ENCODE assay signal across 8 cellular contexts in the genomic region with DNA sequence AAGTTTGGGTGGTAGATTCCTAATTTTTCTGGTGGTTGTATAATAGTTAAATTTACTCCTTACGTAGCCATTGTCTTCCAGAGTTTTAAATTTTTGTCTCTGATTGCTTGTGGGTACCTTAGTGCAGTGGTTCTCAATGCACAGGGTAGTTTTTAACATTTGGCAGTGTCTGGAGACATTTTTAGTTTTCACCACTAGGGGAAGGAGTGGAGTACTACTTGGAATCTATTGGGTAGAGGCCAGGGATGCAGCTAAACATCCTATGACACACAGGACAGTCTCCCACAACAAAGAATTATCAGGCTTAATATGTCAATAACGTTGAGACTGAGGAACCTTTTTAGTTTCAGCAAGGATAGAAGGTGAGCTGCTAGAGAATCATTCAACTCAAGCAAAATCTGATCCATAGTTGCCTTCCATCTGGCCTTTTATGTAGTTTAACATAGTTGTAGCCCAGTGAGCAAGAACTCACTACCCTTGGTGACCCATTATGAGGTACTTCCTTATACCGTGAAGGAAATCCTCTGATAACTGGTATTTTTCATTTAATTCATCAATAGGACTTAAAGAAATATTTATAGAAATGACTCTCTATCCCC. TPM values are rescaled to one million over a fixed set of nuclear protein-coding genes. Genes with fewer than 3 reads are reported as not detected.
DNase-seq lines count a peak whose midpoint lies in the region; ATAC-seq and TF ChIP-seq lines count a peak whose summit lies in the region.

No MANE protein-coding gene starts in this region.

- H3K18ac ChIP-seq in mesendoderm (ENCODE audit: low read length), result no peak overlapping the region

- dilution Hi-C loops in mammary epithelial cell (cut with HindIII; ENCODE audit: low sequenced_read_pairs), result no loop called here

- no peak overlapping the region for H3K56ac ChIP-seq in mesendoderm (ENCODE audit: low read length)

- peak; percentile 81 for ATAC-seq in GM21447 (IDR thresholded peaks at IDR 0.05; ENCODE audit: unreplicated experiment)

- H3K27ac ChIP-seq in mammary epithelial cell (ENCODE audit: insufficient read depth, low read depth, low read length) (no peak overlapping the region), mesendoderm (ENCODE audit: low read depth, low read length) (no peak overlapping the region), uterus (no peak overlapping the region)

- H3K27ac Mint-ChIP-seq in activated naive CD4-positive, alpha-beta T cell treated with anti-CD3 and anti-CD28 coated beads, Interleukin-2, amount 10 ng/mL, durations not matched to agents 7 days and 5 days, result no peak overlapping the region

- no peak overlapping the region for H2BK15ac ChIP-seq in mesendoderm (replicated peaks; ENCODE audit: low read depth)

- H2AFZ ChIP-seq in mammary epithelial cell (ENCODE audit: low read depth, low read length), result no peak overlapping the region

- H3K27me3 Mint-ChIP-seq in activated naive CD4-positive, alpha-beta T cell treated with anti-CD3 and anti-CD28 coated beads, Interleukin-2, amount 10 ng/mL, durations not matched to agents 7 days and 5 days, result no peaks in the 10 kb centered on the region

- no peaks in the 10 kb centered on the region for H3K9me3 Mint-ChIP-seq in activated naive CD4-positive, alpha-beta T cell treated with anti-CD3 and anti-CD28 coated beads, Interleukin-2, amount 10 ng/mL, durations not matched to agents 7 days and 5 days

- no peak overlapping the region for H2BK5ac ChIP-seq in mesendoderm (ENCODE audit: low read length)

- TF ChIP-seq CTCF in mammary epithelial cell (conservative IDR thresholded peaks at IDR 0.05 in 1 of 2, IDR thresholded peaks at IDR 0.05 in 1 of 2; ENCODE audit: extremely low read depth in 1 of 2, insufficient read depth in 1 of 2, low read depth in 1 of 2, low read length in 2 of 2) (peak; percentile 62 to 65), uterus (IDR thresholded peaks at IDR 0.05) (peak in 2 of 4 experiments; percentile 10 to 36)

- no peaks in the 10 kb centered on the region for H3K36me3 ChIP-seq in mammary epithelial cell (ENCODE audit: insufficient read depth, low read length)
- no peaks in the 10 kb centered on the region for H3K36me3 ChIP-seq in mesendoderm (ENCODE audit: control insufficient read depth, insufficient read depth, low read length)
- no peaks in the 10 kb centered on the region for H3K36me3 ChIP-seq in uterus

- no peak overlapping the region for H4K8ac ChIP-seq in mesendoderm (ENCODE audit: low read depth, low read length)

- H3K4me2 ChIP-seq in mammary epithelial cell (ENCODE audit: insufficient read depth, low read depth, low read length) (no peak overlapping the region), mesendoderm (ENCODE audit: low read length) (no peak overlapping the region)

- no peak overlapping the region for H4K5ac ChIP-seq in mesendoderm (ENCODE audit: low read length)

- H2BK120ac ChIP-seq in mesendoderm (ENCODE audit: low read depth, low read length), result no peak overlapping the region

- in situ Hi-C loops in mammary epithelial cell (cut with MboI; ENCODE audit: low sequenced_read_pairs in 2 of 2), result no loop called here

- CTCF ChIA-PET in mammary epithelial cell (lab: Charles Lee; ENCODE audit: low non-redundant PET), result interaction anchor here (0.6 kb wide), 2 partner anchors 25 to 123 kb away, joined by 3 read pairs; no protein-coding TSS in a partner anchor
- CTCF ChIA-PET in activated naive CD4-positive, alpha-beta T cell treated with anti-CD3 and anti-CD28 coated beads, Interleukin-2, amount 10 ng/mL, durations not matched to agents 7 days and 5 days (lab: Charles Lee), result interaction anchor here (0.7 to 2.1 kb wide), 5 partner anchors 9 to 22 kb away, joined by 3 to 8 read pairs (median 4); a partner anchor contains a TSS

- no peak overlapping the region for H3K4me3 ChIP-seq in mammary epithelial cell (replicated peaks in 1 of 3; ENCODE audit: insufficient read depth in 1 of 3, low read depth in 2 of 3, low read length in 3 of 3)
- no peak overlapping the region for H3K4me3 ChIP-seq in mesendoderm (ENCODE audit: low read length)
- no peak overlapping the region for H3K4me3 ChIP-seq in uterus

- no peaks in the 10 kb centered on the region for H3K36me3 Mint-ChIP-seq in activated naive CD4-positive, alpha-beta T cell treated with anti-CD3 and anti-CD28 coated beads, Interleukin-2, amount 10 ng/mL, durations not matched to agents 7 days and 5 days

- H4K20me1 ChIP-seq in mammary epithelial cell (ENCODE audit: insufficient read depth, low read length), result no peaks in the 10 kb centered on the region

- H3K79me1 ChIP-seq in mesendoderm (ENCODE audit: low read length), result no peaks in the 10 kb centered on the region

- BruUV-seq in mammary epithelial cell (replicated peaks; lab: Mats Ljungman, UMichigan), result no TSS peak

- peak; percentile 7 for DNase-seq in ELF-1 (ENCODE audit: low read depth, low spot score)
- peak; percentile 63 for DNase-seq in LHCN-M2 (ENCODE audit: low read depth)
- peak; percentile 42 for DNase-seq in mammary epithelial cell
- peak; percentile 64 for DNase-seq in mesendoderm
- DNase-seq in uterus, result no peak
- no peak for DNase-seq in activated naive CD4-positive, alpha-beta T cell treated with anti-CD3 and anti-CD28 coated beads, Interleukin-2, amount 10 ng/mL, durations not matched to agents 7 days and 5 days
- no peak for DNase-seq in NCI-H345 (lab: John Stamatoyannopoulos, UW)

- intact Hi-C loops in mammary epithelial cell (cut with micrococcal nuclease), result no loop called here
- intact Hi-C loops in uterus (cut with DNase I; ENCODE audit: low total_unique reads), result no loop called here

- no peaks in the 10 kb centered on the region for H3K27me3 ChIP-seq in mammary epithelial cell (ENCODE audit: insufficient read depth, low read length)
- no peaks in the 10 kb centered on the region for H3K27me3 ChIP-seq in mesendoderm (ENCODE audit: insufficient read depth, low read length, poor library complexity)
- H3K27me3 ChIP-seq in uterus, result no peaks in the 10 kb centered on the region

- H3K9me3 ChIP-seq in mammary epithelial cell (replicated peaks; ENCODE audit: insufficient read depth, low read length), result no peaks in the 10 kb centered on the region
- H3K9me3 ChIP-seq in uterus, result no peaks in the 10 kb centered on the region

- no peaks in the 10 kb centered on the region for H3K4me1 Mint-ChIP-seq in activated naive CD4-positive, alpha-beta T cell treated with anti-CD3 and anti-CD28 coated beads, Interleukin-2, amount 10 ng/mL, durations not matched to agents 7 days and 5 days

- H3K4me3 Mint-ChIP-seq in activated naive CD4-positive, alpha-beta T cell treated with anti-CD3 and anti-CD28 coated beads, Interleukin-2, amount 10 ng/mL, durations not matched to agents 7 days and 5 days, result no peak overlapping the region

- 75% methylated on average over 3 of the region's 3 CpGs for WGBS in mammary epithelial cell (ENCODE audit: low coverage, missing lambda C conversion rate)
- WGBS in mesendoderm (ENCODE audit: extremely low coverage, insufficient coverage, low lambda C conversion rate), result no CpG with 5 or more reads among the region's 3 CpGs

- H2AK5ac ChIP-seq in mesendoderm (ENCODE audit: low read length), result no peak overlapping the region

- H3K4ac ChIP-seq in mesendoderm (ENCODE audit: low read depth, low read length), result no peak overlapping the region

- no peak overlapping the region for H3K23ac ChIP-seq in mesendoderm (ENCODE audit: low read length)

- TF ChIP-seq POLR2A in uterus (IDR thresholded peaks at IDR 0.05), result no peak

- H3K4me1 ChIP-seq in mammary epithelial cell (ENCODE audit: insufficient read depth, low read length), result no peaks in the 10 kb centered on the region
- H3K4me1 ChIP-seq in mesendoderm (ENCODE audit: control insufficient read depth, low read depth, low read length), result no peaks in the 10 kb centered on the region
- no peaks in the 10 kb centered on the region for H3K4me1 ChIP-seq in uterus

- H3K9ac ChIP-seq in mammary epithelial cell (ENCODE audit: insufficient read depth, low read length) (no peak overlapping the region), mesendoderm (ENCODE audit: low read length) (no peak overlapping the region)

- H3K79me2 ChIP-seq in mammary epithelial cell (ENCODE audit: insufficient read depth, low read length), result no peaks in the 10 kb centered on the region
- no peaks in the 10 kb centered on the region for H3K79me2 ChIP-seq in mesendoderm (ENCODE audit: control insufficient read depth, insufficient read depth, low read length)

RNA-seq across cellular contexts. Expression of a gene that starts 8.6 kb away (rescaled TPM):
- total RNA-seq in LHCN-M2 (2014; rRNA removed), result not detected in 2 replicates
- polyA plus RNA-seq in LHCN-M2 (2012), result 0.05 TPM
- not detected for total RNA-seq in mammary epithelial cell
- polyA plus RNA-seq in mammary epithelial cell, result 0.10 TPM
- not detected for polyA minus RNA-seq in mammary epithelial cell
- polyA plus RNA-seq in mesendoderm (2013, experiment 1 of 2), result 0.04 TPM
- polyA plus RNA-seq in mesendoderm (2013, experiment 2 of 2), result 0.06 TPM
- 1 to 10 TPM in 1 of 4 donors, not detected in 3; 1.5 TPM for total RNA-seq in uterus

RNA-seq across cellular contexts. Expression of a gene that starts 25.7 kb away (rescaled TPM):
- 3.5 and 4.2 TPM in 2 replicates for total RNA-seq in LHCN-M2 (2014; rRNA removed)
- 1.5 TPM for polyA plus RNA-seq in LHCN-M2 (2012)
- total RNA-seq in mammary epithelial cell, result 1 to 10 TPM; 3.0 to 3.2 TPM
- polyA plus RNA-seq in mammary epithelial cell, result 1.1 TPM
- 3.6 TPM for polyA minus RNA-seq in mammary epithelial cell
- 1.6 TPM for polyA plus RNA-seq in mesendoderm (2013, experiment 1 of 2)
- polyA plus RNA-seq in mesendoderm (2013, experiment 2 of 2), result 1.5 TPM
- total RNA-seq in uterus, result 10 to 100 TPM in 2 of 4 donors, 1 to 10 TPM in 2; 1.5 to 13.7 (median 6.3) TPM

RNA-seq across cellular contexts. Expression of a gene that starts 25.9 kb away (rescaled TPM):
- total RNA-seq in LHCN-M2 (2014; rRNA removed), result 8.5 and 9.0 TPM in 2 replicates
- 3.7 TPM for polyA plus RNA-seq in LHCN-M2 (2012)
- 10 to 100 TPM in 1 of 2 donors, 1 to 10 TPM in 1; 7.6 to 10.8 TPM for total RNA-seq in mammary epithelial cell
- 2.0 TPM for polyA plus RNA-seq in mammary epithelial cell
- polyA minus RNA-seq in mammary epithelial cell, result 61.3 TPM
- polyA plus RNA-seq in mesendoderm (2013, experiment 1 of 2), result 4.3 TPM
- polyA plus RNA-seq in mesendoderm (2013, experiment 2 of 2), result 4.3 TPM
- total RNA-seq in uterus, result 10 to 100 TPM in 2 of 4 donors, 1 to 10 TPM in 2; 3.3 to 32.6 (median 11.3) TPM

RNA-seq across cellular contexts. Expression of a gene that starts 57.1 kb away (rescaled TPM):
- total RNA-seq in LHCN-M2 (2014; rRNA removed), result 13.1 and 13.4 TPM in 2 replicates
- 4.6 TPM for polyA plus RNA-seq in LHCN-M2 (2012)
- 10 to 100 TPM; 14.5 to 16.4 TPM for total RNA-seq in mammary epithelial cell
- 6.7 TPM for polyA plus RNA-seq in mammary epithelial cell
- polyA minus RNA-seq in mammary epithelial cell, result 7.8 TPM
- 8.9 TPM for polyA plus RNA-seq in mesendoderm (2013, experiment 1 of 2)
- 8.9 TPM for polyA plus RNA-seq in mesendoderm (2013, experiment 2 of 2)
- total RNA-seq in uterus, result 10 to 100 TPM in 2 of 4 donors, 1 to 10 TPM in 2; 4.9 to 23.6 (median 14.0) TPM

Comparison
In these comparisons a context has a peak if more than half of its experiments do, and no peak if none do; other contexts are left out.
1. DNase-seq: peak in ELF-1 (single experiment), LHCN-M2 (single experiment), mammary epithelial cell (single experiment) and mesendoderm (single experiment); none in uterus (0 of 2), activated naive CD4-positive, alpha-beta T cell treated with anti-CD3 and anti-CD28 coated beads, Interleukin-2, amount 10 ng/mL, durations not matched to agents 7 days and 5 days (single experiment) and NCI-H345 (single experiment).